Comparison of ENCODE assay signal across 9 cellular contexts in the genomic region with DNA sequence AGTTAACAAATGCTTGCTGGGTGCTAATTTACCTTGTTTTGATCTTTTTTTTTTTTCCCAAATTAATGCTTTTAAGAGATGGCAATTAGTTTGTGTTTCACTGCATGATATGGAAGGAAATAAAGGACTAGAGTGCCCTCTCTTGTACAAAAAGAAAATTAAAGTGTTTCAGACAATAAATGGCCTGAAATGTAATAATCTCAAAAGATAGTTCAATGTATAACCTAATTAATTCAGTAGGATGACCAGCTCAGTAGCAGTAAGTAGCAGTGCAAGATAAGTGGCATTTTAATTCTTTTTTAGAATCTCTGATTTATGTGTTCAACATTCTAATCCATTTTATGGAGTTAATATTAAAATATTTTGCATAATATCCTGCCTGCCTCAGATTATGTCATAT. TPM values are rescaled to one million over a fixed set of nuclear protein-coding genes. Genes with fewer than 3 reads are reported as not detected.
DNase-seq lines count a peak whose midpoint lies in the region; ATAC-seq and TF ChIP-seq lines count a peak whose summit lies in the region.
"Had no signal": no experiment of that assay in that cellular context is flagged by ENCODE, and none has a peak within 500 bp of the region (broad histone marks: within the 10 kb centered on the region; RNA-seq: fewer than 3 reads in every experiment).

No MANE protein-coding gene starts in this region.

- intact Hi-C loops in colonic mucosa (cut with DNase I) = loop anchor here (5.0 kb wide), 1 partner anchor 240 kb away; no protein-coding TSS in a partner anchor

- no peak overlapping the region for H3K9ac ChIP-seq in colonic mucosa (ENCODE audit: low read depth in 2 of 2, low read length in 2 of 2)

- no peak overlapping the region for H3K4me3 Mint-ChIP-seq in progenitor cell of endocrine pancreas (ENCODE audit: low read depth)

- TF ChIP-seq CTCF in colonic mucosa (IDR thresholded peaks at IDR 0.05) (peak; percentile 27), progenitor cell of endocrine pancreas (IDR thresholded peaks at IDR 0.05; ENCODE audit: unreplicated experiment) (peak; percentile 43)

- H3K9me3 Mint-ChIP-seq in progenitor cell of endocrine pancreas (ENCODE audit: low read depth) = no peaks in the 10 kb centered on the region

- H3K27me3 Mint-ChIP-seq in progenitor cell of endocrine pancreas = no peaks in the 10 kb centered on the region

- H3K36me3 ChIP-seq in colonic mucosa = no peaks in the 10 kb centered on the region

- H3K4me1 Mint-ChIP-seq in progenitor cell of endocrine pancreas (ENCODE audit: low read depth) = no peaks in the 10 kb centered on the region

- H3K4me3 ChIP-seq in colonic mucosa = no peak overlapping the region

- no peak for ATAC-seq in HG03045 (IDR thresholded peaks at IDR 0.05; ENCODE audit: unreplicated experiment)
- no peak for ATAC-seq in GM21717 (IDR thresholded peaks at IDR 0.05; ENCODE audit: unreplicated experiment)

- H3K36me3 Mint-ChIP-seq in progenitor cell of endocrine pancreas (ENCODE audit: insufficient read depth) = peaks cover 4% of the 10 kb centered on the region

- no peak overlapping the region for H3K27ac ChIP-seq in colonic mucosa

- DNase-seq in NCI-H1417 (lab: John Stamatoyannopoulos, UW) (peak in 2 of 3 experiments; percentile 1 to 49), NCI-H1417 treated with DMSO at 0.1 percent for 48 hours (lab: John Stamatoyannopoulos, UW) (no peak), NCI-H69 (lab: John Stamatoyannopoulos, UW) (peak; percentile 52), colonic mucosa (no peak), progenitor cell of endocrine pancreas (ENCODE audit: low spot score, unreplicated experiment) (no peak), AG20443 (ENCODE audit: low spot score) (no peak)

- H3K4me1 ChIP-seq in colonic mucosa = no peaks in the 10 kb centered on the region

- H3K27me3 ChIP-seq in colonic mucosa = no peaks in the 10 kb centered on the region

- no peaks in the 10 kb centered on the region for H3K9me3 ChIP-seq in colonic mucosa

- H3K27ac Mint-ChIP-seq in progenitor cell of endocrine pancreas = no peak overlapping the region

RNA-seq across cellular contexts. Expression of a gene that starts 39.9 kb away (rescaled TPM):
- under 1 TPM in 1 of 2 donors, not detected in 1; 0.11 TPM for total RNA-seq in colonic mucosa
- 1.9 and 2.8 TPM in 2 replicates for total RNA-seq in progenitor cell of endocrine pancreas
- total RNA-seq: pulmonary artery endothelial cell had no signal

Comparison
In these comparisons a context has a peak if more than half of its experiments do, and no peak if none do; other contexts are left out.
1. DNase-seq: peak in NCI-H1417 (2 of 3) and NCI-H69 (single experiment); none in NCI-H1417 treated with DMSO at 0.1 percent for 48 hours (single experiment), colonic mucosa (single experiment), progenitor cell of endocrine pancreas (single experiment) and AG20443 (single experiment).